In the genomic region with DNA sequence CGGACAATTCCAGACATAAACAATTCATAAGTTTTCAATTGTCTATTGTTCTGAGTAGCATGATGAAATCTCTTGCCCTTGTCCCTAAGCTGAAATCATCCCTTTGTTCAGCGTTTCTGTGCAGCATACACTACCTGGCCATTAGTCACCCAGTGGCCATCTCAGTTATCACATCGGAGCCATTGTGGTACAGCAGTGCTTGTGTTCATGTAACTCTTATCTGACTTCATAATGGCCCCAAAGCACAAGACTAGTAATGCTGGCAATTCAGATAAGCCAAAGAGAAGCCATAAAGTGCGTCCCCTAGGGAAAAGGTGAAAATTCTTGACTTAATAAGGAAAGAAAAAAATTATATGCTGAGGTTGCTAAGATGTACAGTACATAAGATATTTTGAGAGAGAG, we compare ENCODE assay signal across 22 cellular contexts.
DNase-seq lines count a peak whose midpoint lies in the region; ATAC-seq and TF ChIP-seq lines count a peak whose summit lies in the region.
"Had no signal": no experiment of that assay in that cellular context is flagged by ENCODE, and none has a peak within 500 bp of the region (broad histone marks: within the 10 kb centered on the region; RNA-seq: fewer than 3 reads in every experiment).

No MANE protein-coding gene starts in this region.

- POLR2A ChIA-PET in PC-3 (lab: Charles Lee; ENCODE audit: unreplicated experiment) = no interaction called here

- H3K27me3 ChIP-seq in BE2C (no peaks in the 10 kb centered on the region), PC-3 (ENCODE audit: low read length) (no peaks in the 10 kb centered on the region)

- no TSS peak for BruUV-seq in PC-3 (replicated peaks; lab: Mats Ljungman, UMichigan)

- H3K4me2 ChIP-seq in PC-3 (ENCODE audit: low read length) = no peak overlapping the region

- H2AFZ ChIP-seq in PC-3 (ENCODE audit: low read length) = no peak overlapping the region

- no peaks in the 10 kb centered on the region for H3K9me2 ChIP-seq in PC-3 (replicated peaks; ENCODE audit: low read length)

- no peaks in the 10 kb centered on the region for H3K36me3 ChIP-seq in BE2C
- H3K36me3 ChIP-seq in PC-3 (ENCODE audit: low read depth, low read length) = no peaks in the 10 kb centered on the region

- H3K9me3 ChIP-seq in BE2C (no peaks in the 10 kb centered on the region), PC-3 (ENCODE audit: low read length) (no peaks in the 10 kb centered on the region)
- H3K9me3 ChIP-seq: mucosa of descending colon had no signal

- no peaks in the 10 kb centered on the region for H3K79me2 ChIP-seq in PC-3 (ENCODE audit: low read length)

- H3K4me3 ChIP-seq in BE2C (ENCODE audit: low read depth, low read length) (no peak overlapping the region), PC-3 (ENCODE audit: low read length) (no peak overlapping the region)
- H3K4me3 ChIP-seq: mucosa of descending colon had no signal

- no peaks in the 10 kb centered on the region for H4K20me1 ChIP-seq in PC-3 (ENCODE audit: low read length)

- ATAC-seq in PC-3 (peak; percentile 54), GM21515 (IDR thresholded peaks at IDR 0.05; ENCODE audit: unreplicated experiment) (no peak), HG02981 (IDR thresholded peaks at IDR 0.05; ENCODE audit: unreplicated experiment) (no peak)
- ATAC-seq: CD8-positive, alpha-beta T cell; left ventricle myocardium superior; mucosa of descending colon; Right ventricle myocardium inferior had no signal

- H3K9ac ChIP-seq in PC-3 (ENCODE audit: low read length) = no peak overlapping the region

- no peak overlapping the region for H3K27ac ChIP-seq in PC-3 (ENCODE audit: low read length)

- CTCF ChIA-PET in PC-3 (lab: Charles Lee) = no interaction called here

- no peaks in the 10 kb centered on the region for H3F3A ChIP-seq in PC-3 (ENCODE audit: low read length, unreplicated experiment)

- no peaks in the 10 kb centered on the region; the same call in 1 of the 2 replicates for H3K4me1 ChIP-seq in BE2C
- H3K4me1 ChIP-seq in PC-3 (ENCODE audit: insufficient read depth, low read length) = peaks cover 12% of the 10 kb centered on the region

- peak; percentile 33; the same call in 1 of the 2 replicates for TF ChIP-seq CTCF in BE2C (IDR thresholded peaks at IDR 0.05; ENCODE audit: low read depth, low read length)
- no peak for TF ChIP-seq CTCF in PC-3 (conservative IDR thresholded peaks at IDR 0.05; ENCODE audit: low read depth, low read length)

- intact Hi-C loops in PC-3 (cut with micrococcal nuclease) = no loop called here

- DNase-seq in BE2C (peak; percentile 44), H4 (ENCODE audit: low spot score) (peak; percentile 25), PC-3 (peak; percentile 13), islet precursor cell (peak; percentile 77), GF-D8 (lab: John Stamatoyannopoulos, UW) (no peak)
- DNase-seq: activated CD4-positive, alpha-beta T cell treated with anti-CD3 and anti-CD28 coated beads, Interleukin-2, amount 50 U/mL, for 4 hours; activated naive CD4-positive, alpha-beta T cell; amygdala; CD8-positive, alpha-beta T cell; effector CD4-positive, alpha-beta T cell; IMR-90; left ventricle myocardium superior; MM.1S; mucosa of descending colon; NCI-H187; NCI-H446; stimulated activated CD4-positive, alpha-beta T cell treated with anti-CD3 and anti-CD28 coated beads, Interleukin-12 subunit alpha, Interleukin-12 subunit beta, amount 100 ng/mL, for 4 hours; stimulated activated CD8-positive, alpha-beta memory T cell treated with anti-CD3 and anti-CD28 coated beads, Interleukin-4, amount 100 ng/mL, for 48 hours; substantia nigra had no signal
